In genomic region chr5:73907164-73907563, GRCh38 we compare ENCODE assay signal across 31 cellular contexts.
"Had no signal": no experiment of that assay in that cellular context is flagged by ENCODE, and none has a peak within 500 bp of the region (broad histone marks: within the 10 kb centered on the region; RNA-seq: fewer than 3 reads in every experiment).

No MANE protein-coding gene starts in this region.

- H3K4me3 ChIP-seq: neural progenitor cell, ovary, psoas muscle, skin epidermis, smooth muscle cell, spleen, suprapubic skin, testis, tibial artery, transverse colon, upper lobe of right lung, uterus had no signal

- H3K4me3 Mint-ChIP-seq: naive thymus-derived CD8-positive, alpha-beta T cell; natural killer cell treated with Interleukin-12 subunit alpha and Interleukin-12 subunit beta and Interleukin-15 and Interleukin-18, amount 100 ng/mL, for 72 hours; neural progenitor cell; stimulated activated memory B cell treated with anti-CD40 and anti-IgM and Interleukin-4, amounts not matched to agents 10 μg/mL and 1 μg/mL and 100 μg/mL, for 72 hours; stimulated activated naive CD8-positive, alpha-beta T cell treated with anti-CD3 and anti-CD28 coated beads, Interleukin-15, amount 100 ng/mL, for 72 hours; type B pancreatic cell had no signal

- H3K9me3 Mint-ChIP-seq: naive thymus-derived CD8-positive, alpha-beta T cell; natural killer cell treated with Interleukin-12 subunit alpha and Interleukin-12 subunit beta and Interleukin-15 and Interleukin-18, amount 100 ng/mL, for 72 hours; stimulated activated memory B cell treated with anti-CD40 and anti-IgM and Interleukin-4, amounts not matched to agents 10 μg/mL and 1 μg/mL and 100 μg/mL, for 72 hours; stimulated activated naive CD8-positive, alpha-beta T cell treated with anti-CD3 and anti-CD28 coated beads, Interleukin-15, amount 100 ng/mL, for 72 hours had no signal

- H3K9me3 ChIP-seq: psoas muscle, spleen, suprapubic skin, testis, tibial artery, transverse colon, upper lobe of right lung, uterus had no signal

- H3K36me3 ChIP-seq: neural progenitor cell, ovary, uterus had no signal

- ATAC-seq: naive thymus-derived CD8-positive, alpha-beta T cell; natural killer cell treated with Interleukin-12 subunit alpha and Interleukin-12 subunit beta and Interleukin-15 and Interleukin-18, amount 100 ng/mL, for 72 hours; psoas muscle; right cardiac atrium; sciatic nerve; stimulated activated memory B cell treated with anti-CD40 and anti-IgM and Interleukin-4, amounts not matched to agents 10 μg/mL and 1 μg/mL and 100 μg/mL, for 72 hours; stimulated activated naive CD8-positive, alpha-beta T cell treated with anti-CD3 and anti-CD28 coated beads, Interleukin-15, amount 100 ng/mL, for 72 hours; stimulated activated naive CD8-positive, alpha-beta T cell treated with anti-CD3 and anti-CD28 coated beads, Interleukin-15, Interleukin-2, amounts not matched to agents 100 U/mL and 50 U/mL, for 24 hours; upper lobe of right lung had no signal

- H3K27ac Mint-ChIP-seq: naive thymus-derived CD8-positive, alpha-beta T cell; natural killer cell treated with Interleukin-12 subunit alpha and Interleukin-12 subunit beta and Interleukin-15 and Interleukin-18, amount 100 ng/mL, for 72 hours; neural progenitor cell; progenitor cell of endocrine pancreas; stimulated activated memory B cell treated with anti-CD40 and anti-IgM and Interleukin-4, amounts not matched to agents 10 μg/mL and 1 μg/mL and 100 μg/mL, for 72 hours; stimulated activated naive CD8-positive, alpha-beta T cell treated with anti-CD3 and anti-CD28 coated beads, Interleukin-15, amount 100 ng/mL, for 72 hours; type B pancreatic cell had no signal

- H3K9ac ChIP-seq: neural progenitor cell, parathyroid adenoma had no signal

- H3K27ac ChIP-seq: neural progenitor cell, ovary, parathyroid adenoma, psoas muscle, skin epidermis, spleen, suprapubic skin, testis, tibial artery, transverse colon, upper lobe of right lung, uterus had no signal

- H3K27me3 Mint-ChIP-seq: natural killer cell treated with Interleukin-12 subunit alpha and Interleukin-12 subunit beta and Interleukin-15 and Interleukin-18, amount 100 ng/mL, for 72 hours; progenitor cell of endocrine pancreas; type B pancreatic cell had no signal

- H3K36me3 Mint-ChIP-seq: naive thymus-derived CD8-positive, alpha-beta T cell; natural killer cell treated with Interleukin-12 subunit alpha and Interleukin-12 subunit beta and Interleukin-15 and Interleukin-18, amount 100 ng/mL, for 72 hours; stimulated activated memory B cell treated with anti-CD40 and anti-IgM and Interleukin-4, amounts not matched to agents 10 μg/mL and 1 μg/mL and 100 μg/mL, for 72 hours had no signal

- H3K4me1 Mint-ChIP-seq: naive thymus-derived CD8-positive, alpha-beta T cell; stimulated activated memory B cell treated with anti-CD40 and anti-IgM and Interleukin-4, amounts not matched to agents 10 μg/mL and 1 μg/mL and 100 μg/mL, for 72 hours; stimulated activated naive CD8-positive, alpha-beta T cell treated with anti-CD3 and anti-CD28 coated beads, Interleukin-15, amount 100 ng/mL, for 72 hours had no signal

- DNase-seq: naive thymus-derived CD8-positive, alpha-beta T cell; occipital lobe; ovary; posterior cingulate gyrus; psoas muscle; right cardiac atrium; spleen; stimulated activated CD4-positive, alpha-beta T cell treated with anti-CD3 and anti-CD28 coated beads, Interleukin-12 subunit alpha, Interleukin-12 subunit beta, amount 100 ng/mL, for 4 hours; stimulated activated CD4-positive, alpha-beta T cell treated with anti-CD3 and anti-CD28 coated beads, Interleukin-1b, Interleukin-23, amount 100 ng/mL, for 48 hours; stimulated activated CD4-positive, alpha-beta T cell treated with anti-CD3 and anti-CD28 coated beads, Interleukin-4, amount 100 ng/mL, for 1 hour; stimulated activated CD4-positive, alpha-beta T cell treated with anti-CD3 and anti-CD28 coated beads, Interleukin-4, amount 100 ng/mL, for 4 hours; stimulated activated CD8-positive, alpha-beta memory T cell treated with anti-CD3 and anti-CD28 coated beads, Interleukin-4, amount 100 ng/mL, for 48 hours; stimulated activated naive CD4-positive, alpha-beta T cell; stimulated activated naive CD8-positive, alpha-beta T cell treated with anti-CD3 and anti-CD28 coated beads, Interleukin-15, amount 100 ng/mL, for 72 hours; stimulated activated naive CD8-positive, alpha-beta T cell treated with anti-CD3 and anti-CD28 coated beads, Interleukin-15, Interleukin-2, amounts not matched to agents 100 U/mL and 50 U/mL, for 24 hours; substantia nigra; testis; tibial artery; transverse colon; upper lobe of right lung; uterus had no signal

- H3K27me3 ChIP-seq: neural progenitor cell, ovary, spleen, suprapubic skin, testis, tibial artery, transverse colon, upper lobe of right lung, uterus had no signal

- H3K4me1 ChIP-seq: neural progenitor cell, parathyroid adenoma, psoas muscle, suprapubic skin, testis, upper lobe of right lung, uterus had no signal
